In the genomic region with DNA sequence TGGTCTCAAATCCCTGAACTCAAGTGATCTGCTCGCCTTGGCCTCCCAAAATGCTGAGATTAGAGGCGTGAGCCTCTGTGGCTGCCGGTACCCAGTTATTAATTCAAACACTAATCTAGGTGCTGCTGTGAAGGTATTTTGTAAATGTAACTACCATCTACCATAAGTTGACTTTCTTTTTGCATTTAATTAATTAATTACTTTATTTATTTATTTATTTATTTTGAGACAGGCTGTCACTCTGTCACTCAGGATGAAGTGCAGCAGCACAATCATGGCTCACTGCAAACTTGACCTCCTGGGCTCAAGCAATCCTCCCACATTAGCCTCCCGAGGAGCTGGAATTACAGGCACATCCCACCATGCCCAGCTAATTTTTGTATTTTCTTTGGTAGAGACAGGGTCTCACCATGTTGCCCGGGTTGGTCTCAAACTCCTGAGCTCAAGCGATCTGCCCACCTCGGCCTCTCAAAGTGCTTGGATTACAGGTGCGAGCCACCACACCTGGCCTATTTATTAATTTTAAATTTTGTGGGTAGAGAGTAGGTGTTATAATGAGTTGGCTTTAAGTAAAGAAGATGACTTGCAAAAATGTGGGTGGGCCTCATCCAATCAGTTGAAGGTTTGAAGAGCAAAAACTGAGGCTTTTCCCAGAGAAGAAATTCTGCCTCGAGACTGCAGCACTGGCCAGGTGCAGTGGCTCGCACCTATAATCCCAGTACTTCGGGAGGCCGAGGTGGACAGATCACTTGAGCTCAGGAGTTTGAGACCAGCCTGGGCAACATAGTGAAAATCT, we compare ENCODE assay signal across 20 cellular contexts. TPM values are rescaled to one million over a fixed set of nuclear protein-coding genes. Genes with fewer than 3 reads are reported as not detected.
DNase-seq lines count a peak whose midpoint lies in the region; ATAC-seq and TF ChIP-seq lines count a peak whose summit lies in the region.
"Had no signal": no experiment of that assay in that cellular context is flagged by ENCODE, and none has a peak within 500 bp of the region (broad histone marks: within the 10 kb centered on the region; RNA-seq: fewer than 3 reads in every experiment).

No MANE protein-coding gene starts in this region.

- H3K27ac ChIP-seq in BLaER1 treated with 17β-estradiol and CSF1 and Interleukin-3, amounts not matched to agents 10 nM and 100 nM: no peak overlapping the region
- no peak overlapping the region for H3K27ac ChIP-seq in spleen
- H3K27ac ChIP-seq: 22Rv1, GM23248, HL-60 had no signal

- H4K20me1 ChIP-seq in BLaER1 treated with 17β-estradiol and CSF1 and Interleukin-3, amounts not matched to agents 10 nM and 100 nM: peaks cover 0 to 38% (median 0%) of the 10 kb centered on the region in 11 experiments; a peak in 8 of 22 replicates

- no peak overlapping the region for H3K4me3 ChIP-seq in BLaER1 treated with 17β-estradiol and CSF1 and Interleukin-3, amounts not matched to agents 10 nM and 100 nM
- H3K4me3 ChIP-seq in spleen: no peak overlapping the region
- H3K4me3 ChIP-seq: GM23248 had no signal

- intact Hi-C loops in activated CD4-positive, alpha-beta T cell treated with anti-CD3 and anti-CD28 coated beads, Interleukin-2, amount 10 ng/mL, durations not matched to agents 24 days and 14 days (cut with micrococcal nuclease): no loop called here
- intact Hi-C loops in spleen (cut with DNase I; ENCODE audit: low total_unique reads) (no loop called here), Calu3 (cut with micrococcal nuclease; ENCODE audit: unreplicated experiment) (no loop called here)

- H3K4me2 ChIP-seq in BLaER1 treated with 17β-estradiol and CSF1 and Interleukin-3, amounts not matched to agents 10 nM and 100 nM: peak overlapping the region in 8 of 11 experiments; percentile 79 to 92 (median 90); a peak in 10 of 22 replicates

- CTCF ChIA-PET in activated CD4-positive, alpha-beta T cell treated with anti-CD3 and anti-CD28 coated beads, Interleukin-2, amount 10 ng/mL, durations not matched to agents 7 days and 5 days (lab: Charles Lee): interaction anchor here (0.8 to 1.9 kb wide), 3 partner anchors 8 to 55 kb away, joined by 3 to 7 read pairs (median 4); no protein-coding TSS in a partner anchor
- CTCF ChIA-PET in Calu3 (lab: Charles Lee): interaction anchor here (0.6 to 0.7 kb wide), 2 partner anchors 30 to 1064 kb away, joined by 4 to 7 read pairs; no protein-coding TSS in a partner anchor

- H3K9me3 Mint-ChIP-seq in activated CD4-positive, alpha-beta T cell treated with anti-CD3 and anti-CD28 coated beads, Interleukin-2, amount 10 ng/mL, durations not matched to agents 7 days and 5 days: peaks cover 13% of the 10 kb centered on the region
- peaks cover 8% of the 10 kb centered on the region for H3K9me3 Mint-ChIP-seq in activated CD4-positive, alpha-beta T cell treated with anti-CD3 and anti-CD28 coated beads, Interleukin-2, amount 10 ng/mL, durations not matched to agents 24 days and 14 days
- peaks cover 3% of the 10 kb centered on the region for H3K9me3 Mint-ChIP-seq in central memory CD8-positive, alpha-beta T cell
- H3K9me3 Mint-ChIP-seq in Calu3 (ENCODE audit: low read depth, unreplicated experiment): peaks cover 2% of the 10 kb centered on the region

- H3K9me3 ChIP-seq in BLaER1 treated with 17β-estradiol and CSF1 and Interleukin-3, amounts not matched to agents 10 nM and 100 nM (replicated peaks in 1 of 11): peaks cover 33 to 47% (median 39%) of the 10 kb centered on the region in 11 experiments
- H3K9me3 ChIP-seq in spleen: peaks cover 3 to 22% (median 19%) of the 10 kb centered on the region in 8 donors

- peaks cover 25% of the 10 kb centered on the region for H3K36me3 Mint-ChIP-seq in activated CD4-positive, alpha-beta T cell treated with anti-CD3 and anti-CD28 coated beads, Interleukin-2, amount 10 ng/mL, durations not matched to agents 7 days and 5 days (ENCODE audit: low read depth)
- H3K36me3 Mint-ChIP-seq in activated CD4-positive, alpha-beta T cell treated with anti-CD3 and anti-CD28 coated beads, Interleukin-2, amount 10 ng/mL, durations not matched to agents 24 days and 14 days (ENCODE audit: low read depth): peaks cover 19% of the 10 kb centered on the region
- peaks cover 7% of the 10 kb centered on the region for H3K36me3 Mint-ChIP-seq in central memory CD8-positive, alpha-beta T cell (ENCODE audit: insufficient read depth)
- no peaks in the 10 kb centered on the region for H3K36me3 Mint-ChIP-seq in Calu3 (ENCODE audit: insufficient read depth, unreplicated experiment)
- H3K36me3 Mint-ChIP-seq: CD4-positive, CD25-positive, alpha-beta regulatory T cell had no signal

- H3K4me1 ChIP-seq in BLaER1 treated with 17β-estradiol and CSF1 and Interleukin-3, amounts not matched to agents 10 nM and 100 nM: peaks cover 23 to 64% (median 54%) of the 10 kb centered on the region in 10 experiments
- peaks cover 18 to 68% (median 32%) of the 10 kb centered on the region in 6 donors for H3K4me1 ChIP-seq in spleen

- no peak overlapping the region for H3K4me3 Mint-ChIP-seq in activated CD4-positive, alpha-beta T cell treated with anti-CD3 and anti-CD28 coated beads, Interleukin-2, amount 10 ng/mL, durations not matched to agents 7 days and 5 days
- no peak overlapping the region for H3K4me3 Mint-ChIP-seq in activated CD4-positive, alpha-beta T cell treated with anti-CD3 and anti-CD28 coated beads, Interleukin-2, amount 10 ng/mL, durations not matched to agents 24 days and 14 days
- H3K4me3 Mint-ChIP-seq in central memory CD8-positive, alpha-beta T cell: no peak overlapping the region
- no peak overlapping the region for H3K4me3 Mint-ChIP-seq in Calu3 (ENCODE audit: low read depth, unreplicated experiment)
- H3K4me3 Mint-ChIP-seq: HFFc6 had no signal

- peaks cover 0 to 10% (median 0%) of the 10 kb centered on the region in 11 experiments; a peak in 3 of 22 replicates for H3K36me3 ChIP-seq in BLaER1 treated with 17β-estradiol and CSF1 and Interleukin-3, amounts not matched to agents 10 nM and 100 nM
- H3K36me3 ChIP-seq in spleen: no peaks in the 10 kb centered on the region

- no TSS peak for BruUV-seq in Calu3 (replicated peaks; lab: Mats Ljungman, UMichigan)

- no peak overlapping the region for H3K9ac ChIP-seq in BLaER1 treated with 17β-estradiol and CSF1 and Interleukin-3, amounts not matched to agents 10 nM and 100 nM
- H3K9ac ChIP-seq: GM23248 had no signal

- ATAC-seq in central memory CD8-positive, alpha-beta T cell (replicated peaks; ENCODE audit: extremely low read depth, poor library complexity, severe bottlenecking): no peak

- peak overlapping the region; percentile 25 for H3K27ac Mint-ChIP-seq in activated CD4-positive, alpha-beta T cell treated with anti-CD3 and anti-CD28 coated beads, Interleukin-2, amount 10 ng/mL, durations not matched to agents 7 days and 5 days
- H3K27ac Mint-ChIP-seq in activated CD4-positive, alpha-beta T cell treated with anti-CD3 and anti-CD28 coated beads, Interleukin-2, amount 10 ng/mL, durations not matched to agents 24 days and 14 days: no peak overlapping the region
- H3K27ac Mint-ChIP-seq in central memory CD8-positive, alpha-beta T cell (ENCODE audit: low read depth): peak overlapping the region; percentile 92
- H3K27ac Mint-ChIP-seq in Calu3 (ENCODE audit: unreplicated experiment): no peak overlapping the region
- H3K27ac Mint-ChIP-seq: HFFc6, IgD-negative memory B cell had no signal

- no peak for DNase-seq in activated CD4-positive, alpha-beta T cell treated with anti-CD3 and anti-CD28 coated beads, Interleukin-2, amount 10 ng/mL, durations not matched to agents 7 days and 5 days
- DNase-seq in activated CD4-positive, alpha-beta T cell treated with anti-CD3 and anti-CD28 coated beads, Interleukin-2, amount 10 ng/mL, durations not matched to agents 24 days and 14 days: no peak
- no peak for DNase-seq in central memory CD8-positive, alpha-beta T cell (ENCODE audit: low spot score in 2 of 2)
- peak; percentile 30 for DNase-seq in spleen
- DNase-seq in SKM-1 (lab: John Stamatoyannopoulos, UW; ENCODE audit: unreplicated experiment): no peak
- no peak for DNase-seq in Calu3
- DNase-seq: C1 segment of cervical spinal cord; CD4-positive, CD25-positive, alpha-beta regulatory T cell; CD8-positive, alpha-beta memory T cell; COR-L47; GM23248; HCEC 1CT; HFFc6 had no signal

- POLR2A ChIA-PET in activated CD4-positive, alpha-beta T cell treated with anti-CD3 and anti-CD28 coated beads, Interleukin-2, amount 10 ng/mL, durations not matched to agents 7 days and 5 days (lab: Charles Lee): no interaction called here

- H3K27me3 ChIP-seq in BLaER1 treated with 17β-estradiol and CSF1 and Interleukin-3, amounts not matched to agents 10 nM and 100 nM: peaks cover 0 to 87% (median 0%) of the 10 kb centered on the region in 11 experiments; a peak in 7 of 22 replicates
- no peaks in the 10 kb centered on the region for H3K27me3 ChIP-seq in spleen (replicated peaks in 1 of 7)

- no peak for TF ChIP-seq POLR2A in spleen (IDR thresholded peaks at IDR 0.05)

- TF ChIP-seq CTCF in spleen (IDR thresholded peaks at IDR 0.05 in 8 of 11, conservative IDR thresholded peaks at IDR 0.05 in 3 of 11): no peak
- TF ChIP-seq CTCF in Calu3 (IDR thresholded peaks at IDR 0.05; ENCODE audit: unreplicated experiment): no peak

- 92 to 97% (median 95%) methylated on average over 12 of the region's 12 CpGs for WGBS in spleen, 5 donors

- peaks cover 16% of the 10 kb centered on the region for H3K27me3 Mint-ChIP-seq in activated CD4-positive, alpha-beta T cell treated with anti-CD3 and anti-CD28 coated beads, Interleukin-2, amount 10 ng/mL, durations not matched to agents 7 days and 5 days
- peaks cover 3% of the 10 kb centered on the region for H3K27me3 Mint-ChIP-seq in activated CD4-positive, alpha-beta T cell treated with anti-CD3 and anti-CD28 coated beads, Interleukin-2, amount 10 ng/mL, durations not matched to agents 24 days and 14 days
- H3K27me3 Mint-ChIP-seq in central memory CD8-positive, alpha-beta T cell: no peaks in the 10 kb centered on the region
- H3K27me3 Mint-ChIP-seq in Calu3 (ENCODE audit: unreplicated experiment): peaks cover 19% of the 10 kb centered on the region
- H3K27me3 Mint-ChIP-seq: CD8-positive, alpha-beta memory T cell had no signal

- peaks cover 44% of the 10 kb centered on the region for H3K4me1 Mint-ChIP-seq in activated CD4-positive, alpha-beta T cell treated with anti-CD3 and anti-CD28 coated beads, Interleukin-2, amount 10 ng/mL, durations not matched to agents 7 days and 5 days
- peaks cover 29% of the 10 kb centered on the region for H3K4me1 Mint-ChIP-seq in activated CD4-positive, alpha-beta T cell treated with anti-CD3 and anti-CD28 coated beads, Interleukin-2, amount 10 ng/mL, durations not matched to agents 24 days and 14 days
- peaks cover 42% of the 10 kb centered on the region for H3K4me1 Mint-ChIP-seq in central memory CD8-positive, alpha-beta T cell
- H3K4me1 Mint-ChIP-seq in Calu3 (ENCODE audit: low read depth, unreplicated experiment): no peaks in the 10 kb centered on the region

RNA-seq across cellular contexts. Expression of gene NMUR1, which starts 17.3 kb away (rescaled TPM):
- total RNA-seq in activated CD4-positive, alpha-beta T cell treated with anti-CD3 and anti-CD28 coated beads, Interleukin-2, amount 10 ng/mL, durations not matched to agents 7 days and 5 days: under 1 TPM; 0.47 to 0.60 TPM
- total RNA-seq in activated CD4-positive, alpha-beta T cell treated with anti-CD3 and anti-CD28 coated beads, Interleukin-2, amount 10 ng/mL, durations not matched to agents 24 days and 14 days: 0.09 TPM in 1 of 2 replicates, not detected in the other
- total RNA-seq in spleen: 1 to 10 TPM in 6 of 7 donors, under 1 TPM in 1; 0.79 to 6.2 (median 3.1) TPM
- 1 to 10 TPM in 1 of 3 donors, under 1 TPM in 2; 0.32 to 1.0 (median 0.83) TPM for polyA plus RNA-seq in spleen
- total RNA-seq in Calu3 (2022): not detected in 2 replicates
- total RNA-seq: A673, GM23248, HFFc6, HT1080 had no signal
- polyA plus RNA-seq: AG04450, GM23248 had no signal

RNA-seq across cellular contexts. Expression of gene TEX44, which starts 45.2 kb away (rescaled TPM):
- total RNA-seq in activated CD4-positive, alpha-beta T cell treated with anti-CD3 and anti-CD28 coated beads, Interleukin-2, amount 10 ng/mL, durations not matched to agents 7 days and 5 days: not detected
- not detected in 2 replicates for total RNA-seq in activated CD4-positive, alpha-beta T cell treated with anti-CD3 and anti-CD28 coated beads, Interleukin-2, amount 10 ng/mL, durations not matched to agents 24 days and 14 days
- not detected for total RNA-seq in spleen
- not detected for polyA plus RNA-seq in spleen
- not detected in 2 replicates for total RNA-seq in Calu3 (2022)
- total RNA-seq: A673; CD4-positive, CD25-positive, alpha-beta regulatory T cell; CD8-positive, alpha-beta memory T cell; GM23248; HFFc6; HT1080 had no signal
- polyA plus RNA-seq: AG04450; CD4-positive, CD25-positive, alpha-beta regulatory T cell; CD8-positive, alpha-beta memory T cell; GM23248; IgD-negative memory B cell had no signal

Comparison
In these comparisons a context has a peak if more than half of its experiments do, and no peak if none do; other contexts are left out.
1. H3K27ac Mint-ChIP-seq: peak in activated CD4-positive, alpha-beta T cell treated with anti-CD3 and anti-CD28 coated beads, Interleukin-2, amount 10 ng/mL, durations not matched to agents 7 days and 5 days (single experiment) and central memory CD8-positive, alpha-beta T cell (single experiment); none in activated CD4-positive, alpha-beta T cell treated with anti-CD3 and anti-CD28 coated beads, Interleukin-2, amount 10 ng/mL, durations not matched to agents 24 days and 14 days (single experiment) and Calu3 (single experiment).